Comparison of ENCODE assay signal across 2 cellular contexts in genomic region chrX:11764602-11765067, GRCh38.
A peak's percentile ranks its signal among the peaks of the same experiment; 100 is the strongest.
TF ChIP-seq lines count a peak whose summit lies in the region.

No MANE protein-coding gene starts in this region.

TF ChIP-seq in K562, 482 proteins besides CTCF, POLR2A, EP300 and RAD21 (continued from another document and continues in another):
- TF ChIP-seq STAT5A (IDR thresholded peaks at IDR 0.05; ENCODE audit: borderline replicate concordance, low read length) (peak; percentile 37; the same call in 1 of the 2 replicates), ZNF165 (CRISPR knock-in tag; IDR thresholded peaks at IDR 0.05; ENCODE audit: borderline replicate concordance) (no peak), NFIC (IDR thresholded peaks at IDR 0.05) (peak; percentile 30; the same call in 1 of the 2 replicates), DPF2 (IDR thresholded peaks at IDR 0.05) (peak; percentile 77), ZNF174 (CRISPR knock-in tag; IDR thresholded peaks at IDR 0.05) (no peak), SMARCE1 (IDR thresholded peaks at IDR 0.05) (peak; percentile 22; the same call in 1 of the 2 replicates), CXXC5 (CRISPR knock-in tag; IDR thresholded peaks at IDR 0.05) (peak; percentile 49; the same call in 1 of the 2 replicates), PTBP1 (IDR thresholded peaks at IDR 0.05; ENCODE audit: low read depth, low read length) (no peak), CBFA2T2 (conservative IDR thresholded peaks at IDR 0.05) (peak; percentile 74), ARID4B (CRISPR knock-in tag; IDR thresholded peaks at IDR 0.05) (no peak), ZNF12 (CRISPR knock-in tag; IDR thresholded peaks at IDR 0.05) (no peak), NFE2 (IDR thresholded peaks at IDR 0.05; ENCODE audit: low read depth) (no peak), TRIM24 (IDR thresholded peaks at IDR 0.05) (peak; percentile 13 to 38; a peak in 1 of 4 replicates), BHLHE40 (IDR thresholded peaks at IDR 0.05; ENCODE audit: low read length) (peak; percentile 84), CREM (IDR thresholded peaks at IDR 0.05; ENCODE audit: low read depth) (0 out of 2 replicates have a peak, but pooled peaks have one; percentile 20), NCOR1 (IDR thresholded peaks at IDR 0.05) (peak; percentile 52; the same call in 1 of the 2 replicates), SMARCA4 (IDR thresholded peaks at IDR 0.05) (0 out of 2 replicates have a peak, but pooled peaks have one; percentile 44), MEIS2 (IDR thresholded peaks at IDR 0.05; ENCODE audit: partially characterized antibody) (no peak), ZNF175 (CRISPR knock-in tag; IDR thresholded peaks at IDR 0.05; ENCODE audit: low read depth) (no peak), YY1 (IDR thresholded peaks at IDR 0.05; ENCODE audit: borderline replicate concordance in 1 of 3, control insufficient read depth in 1 of 3, extremely low read depth in 1 of 3, insufficient read depth in 3 of 3, insufficient read length in 1 of 3, insufficient replicate concordance in 2 of 3, low read depth in 1 of 3, low read length in 2 of 3) (peak in 1 of 3 experiments; percentile 38), SIN3B (IDR thresholded peaks at IDR 0.05; ENCODE audit: low read depth) (no peak), RCOR1 (IDR thresholded peaks at IDR 0.05; ENCODE audit: borderline replicate concordance in 1 of 2, low read depth in 2 of 2, low read length in 2 of 2) (0 out of 4 replicates have a peak, but pooled peaks of 1 of the 2 experiments have one; percentile 22), HSF4 (CRISPR knock-in tag; IDR thresholded peaks at IDR 0.05; ENCODE audit: borderline replicate concordance) (no peak), ZNF79 (CRISPR knock-in tag; IDR thresholded peaks at IDR 0.05; ENCODE audit: low read depth) (no peak), HDAC1 (IDR thresholded peaks at IDR 0.05) (no peak), RNF219 (CRISPR knock-in tag; IDR thresholded peaks at IDR 0.05) (no peak), RNF2 (IDR thresholded peaks at IDR 0.05) (no peak), TCF3 (CRISPR knock-in tag; IDR thresholded peaks at IDR 0.05) (peak; percentile 81), KHSRP (IDR thresholded peaks at IDR 0.05) (no peak), ZC3H8 (IDR thresholded peaks at IDR 0.05) (no peak), ZNF830 (CRISPR knock-in tag; IDR thresholded peaks at IDR 0.05) (no peak), ATF7 (IDR thresholded peaks at IDR 0.05) (no peak), ARID2 (IDR thresholded peaks at IDR 0.05) (no peak), XRCC3 (IDR thresholded peaks at IDR 0.05) (no peak)
- TF ChIP-seq, protein P1, sequence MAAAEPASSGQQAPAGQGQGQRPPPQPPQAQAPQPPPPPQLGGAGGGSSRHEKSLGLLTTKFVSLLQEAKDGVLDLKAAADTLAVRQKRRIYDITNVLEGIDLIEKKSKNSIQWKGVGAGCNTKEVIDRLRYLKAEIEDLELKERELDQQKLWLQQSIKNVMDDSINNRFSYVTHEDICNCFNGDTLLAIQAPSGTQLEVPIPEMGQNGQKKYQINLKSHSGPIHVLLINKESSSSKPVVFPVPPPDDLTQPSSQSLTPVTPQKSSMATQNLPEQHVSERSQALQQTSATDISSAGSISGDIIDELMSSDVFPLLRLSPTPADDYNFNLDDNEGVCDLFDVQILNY (CRISPR knock-in tag; IDR thresholded peaks at IDR 0.05), result no peak

TF ChIP-seq in SK-N-SH treated with all-trans-retinoic acid at 6 μM for 48 hours, 23 proteins besides CTCF, POLR2A, EP300 and RAD21 (continued from another document):
- no peak for TF ChIP-seq POU6F1 (CRISPR knock-in tag; IDR thresholded peaks at IDR 0.05; ENCODE audit: borderline replicate concordance, low read depth)
- no peak for TF ChIP-seq ZNF8 (CRISPR knock-in tag; IDR thresholded peaks at IDR 0.05)
- TF ChIP-seq TOX (CRISPR knock-in tag; IDR thresholded peaks at IDR 0.05; ENCODE audit: borderline replicate concordance), result no peak
- no peak for TF ChIP-seq RARB (CRISPR knock-in tag; IDR thresholded peaks at IDR 0.05)
- TF ChIP-seq ZFP30 (CRISPR knock-in tag; IDR thresholded peaks at IDR 0.05), result no peak
- no peak for TF ChIP-seq CSDC2 (CRISPR knock-in tag; IDR thresholded peaks at IDR 0.05)
- no peak for TF ChIP-seq ARNTL (CRISPR knock-in tag; IDR thresholded peaks at IDR 0.05; ENCODE audit: borderline replicate concordance, low read depth)
